27 cellular contexts compared by ENCODE assay signal in genomic region chr2:232600053-232600773, GRCh38. TPM values are rescaled to one million over a fixed set of nuclear protein-coding genes. Genes with fewer than 3 reads are reported as not detected.
DNase-seq lines count a peak whose midpoint lies in the region; ATAC-seq, FAIRE-seq and TF ChIP-seq lines count a peak whose summit lies in the region.
"Had no signal": no experiment of that assay in that cellular context is flagged by ENCODE, and none has a peak within 500 bp of the region (broad histone marks: within the 10 kb centered on the region; RNA-seq: fewer than 3 reads in every experiment).

No MANE protein-coding gene starts in this region.

- H3K9me3 Mint-ChIP-seq in neural crest cell, result no peaks in the 10 kb centered on the region
- H3K9me3 Mint-ChIP-seq: CD4-positive, alpha-beta T cell had no signal

- H4K20me1 ChIP-seq in H1 (replicated peaks in 1 of 2; ENCODE audit: control insufficient read depth in 1 of 2, insufficient read depth in 2 of 2, low read length in 2 of 2), result no peaks in the 10 kb centered on the region
- H4K20me1 ChIP-seq: BLaER1 had no signal

- intact Hi-C loops in right cardiac atrium (cut with DNase I), result loop anchor here in 2 of 4 donors (10.0 kb wide), 1 partner anchor 65 kb away; no protein-coding TSS in a partner anchor

- H3K4me1 ChIP-seq in right cardiac atrium (ENCODE audit: control insufficient read depth, insufficient read depth, low read length) (no peaks in the 10 kb centered on the region), right atrium auricular region (no peaks in the 10 kb centered on the region), H1 (replicated peaks in 1 of 4; ENCODE audit: control insufficient read depth in 3 of 4, insufficient read depth in 4 of 4, low read length in 3 of 4) (0 out of 7 replicates have a peak, but pooled peaks cover 0 to 2% (median 0%) of the 10 kb centered on the region in 4 experiments)
- H3K4me1 ChIP-seq: Caco-2, SJSA1 had no signal

- H3K4me1 Mint-ChIP-seq in neural crest cell, result no peaks in the 10 kb centered on the region

- no peak overlapping the region for H3K23ac ChIP-seq in H1 (ENCODE audit: insufficient read length)

- H3K9ac ChIP-seq in H1 (replicated peaks in 1 of 4; ENCODE audit: extremely low read depth in 1 of 4, low read depth in 3 of 4, low read length in 3 of 4), result no peak overlapping the region
- H3K9ac ChIP-seq: BLaER1, GM23248 had no signal

- H3K27me3 ChIP-seq in right cardiac atrium (ENCODE audit: control insufficient read depth, insufficient read depth) (no peaks in the 10 kb centered on the region), right atrium auricular region (no peaks in the 10 kb centered on the region), H1 (replicated peaks in 1 of 4; ENCODE audit: control insufficient read depth in 3 of 4, extremely low read depth in 1 of 4, insufficient read depth in 3 of 4, low read length in 3 of 4) (no peaks in the 10 kb centered on the region; a peak in 1 of 7 replicates)
- H3K27me3 ChIP-seq: BLaER1, SJSA1 had no signal

- TF ChIP-seq RAD21 in H1 (IDR thresholded peaks at IDR 0.05 in 1 of 2, conservative IDR thresholded peaks at IDR 0.05 in 1 of 2; ENCODE audit: low read depth in 2 of 2, low read length in 2 of 2), result no peak

- no peak overlapping the region for H2BK12ac ChIP-seq in H1 (ENCODE audit: low read depth, low read length)

- H2BK120ac ChIP-seq in H1 (replicated peaks; ENCODE audit: low read depth, low read length), result no peak overlapping the region

- TF ChIP-seq EP300 in H1 (IDR thresholded peaks at IDR 0.05; ENCODE audit: borderline replicate concordance in 1 of 2, low read depth in 2 of 2, low read length in 2 of 2), result no peak

- H2BK20ac ChIP-seq in H1 (ENCODE audit: low read length), result no peak overlapping the region

- no peak overlapping the region for H4K5ac ChIP-seq in H1 (ENCODE audit: insufficient read length, low read depth, low read length)

- H3K27ac Mint-ChIP-seq in neural crest cell (ENCODE audit: unreplicated experiment), result peak overlapping the region; percentile 24
- H3K27ac Mint-ChIP-seq: CD4-positive, alpha-beta T cell had no signal

- WGBS in right cardiac atrium, result 81% methylated on average over 17 of the region's 17 CpGs
- WGBS in H1 (ENCODE audit: extremely low coverage in 1 of 2, insufficient coverage in 1 of 2, insufficient read length in 1 of 2, insufficient replicate concordance in 2 of 2, low coverage in 1 of 2, low lambda C conversion rate in 2 of 2, missing lambda C conversion rate in 1 of 2), 2 experiments, result 89% methylated on average over 17 of the region's 17 CpGs; no CpG with 5 or more reads in 1 of the 2 experiments

- H3K79me1 ChIP-seq in H1 (ENCODE audit: low read depth, low read length), result no peaks in the 10 kb centered on the region

- no peak overlapping the region for H3K18ac ChIP-seq in H1 (ENCODE audit: extremely low read depth, low read length)

- no peak overlapping the region for H3K4me3 Mint-ChIP-seq in neural crest cell
- H3K4me3 Mint-ChIP-seq: CD4-positive, alpha-beta T cell had no signal

- H3K56ac ChIP-seq in H1 (replicated peaks; ENCODE audit: insufficient read length, low read depth, low read length), result no peak overlapping the region

- POLR2A ChIA-PET in H1 (lab: Charles Lee; ENCODE audit: partially characterized antibody), result interaction anchor here (1.1 to 1.4 kb wide), 2 partner anchors 10 to 49 kb away, joined by 4 to 8 read pairs; partner anchors contain the start of gene EIF4E2

- no peaks in the 10 kb centered on the region for H3K36me3 Mint-ChIP-seq in neural crest cell (ENCODE audit: low read depth)

- H4K91ac ChIP-seq in H1 (replicated peaks; ENCODE audit: insufficient read length, low read length), result no peak overlapping the region

- H2AFZ ChIP-seq in H1 (ENCODE audit: low read length), result no peak overlapping the region
- H2AFZ ChIP-seq: GM23248 had no signal

- no peak overlapping the region for H3K4ac ChIP-seq in H1 (replicated peaks; ENCODE audit: insufficient read length, low read depth, low read length)

- no peaks in the 10 kb centered on the region for H3K36me3 ChIP-seq in right atrium auricular region
- no peaks in the 10 kb centered on the region for H3K36me3 ChIP-seq in H1 (ENCODE audit: control insufficient read depth in 2 of 4, insufficient read depth in 4 of 4, low read length in 3 of 4)
- H3K36me3 ChIP-seq: BLaER1, SJSA1 had no signal

- H2BK5ac ChIP-seq in H1 (ENCODE audit: low read depth, low read length), result no peak overlapping the region

- H3K23me2 ChIP-seq in H1 (ENCODE audit: low read depth, low read length), result no peaks in the 10 kb centered on the region

- CTCF ChIA-PET in H1 (lab: Charles Lee; ENCODE audit: partially characterized antibody), result interaction anchor here (0.5 to 1.1 kb wide), 3 partner anchors 11 to 1042 kb away, joined by 3 to 6 read pairs (median 3); no protein-coding TSS in a partner anchor

- H4K8ac ChIP-seq in H1 (ENCODE audit: extremely low read depth, insufficient read depth, low read length), result peak overlapping the region; percentile 16; the same call in 1 of the 2 replicates

- peaks cover 8% of the 10 kb centered on the region for H3K27me3 Mint-ChIP-seq in neural crest cell (ENCODE audit: low read depth)
- H3K27me3 Mint-ChIP-seq: CD4-positive, alpha-beta T cell had no signal

- H3K4me3 ChIP-seq in right cardiac atrium (ENCODE audit: low read length) (no peak overlapping the region), right atrium auricular region (no peak overlapping the region), H1 (ENCODE audit: extremely low read depth in 1 of 4, insufficient read depth in 2 of 4, low read depth in 3 of 4, low read length in 4 of 4) (no peak overlapping the region)
- H3K4me3 ChIP-seq: BLaER1, GM23248, SJSA1 had no signal

- peak; percentile 12 for ATAC-seq in right cardiac atrium
- ATAC-seq in HG03521 (IDR thresholded peaks at IDR 0.05; ENCODE audit: unreplicated experiment), result no peak
- ATAC-seq: HCT116 had no signal

- DNase-seq in right cardiac atrium (peak in 1 of 3 donors; percentile 52), right atrium auricular region (ENCODE audit: low spot score) (no peak), H1 (ENCODE audit: low read depth in 1 of 2, low spot score in 2 of 2) (no peak), neural crest cell (ENCODE audit: low read depth, low spot score) (no peak), DMS 273 treated with DMSO at 0.1 percent for 48 hours (lab: John Stamatoyannopoulos, UW) (no peak)
- no peak for DNase-seq in stimulated activated CD4-positive, alpha-beta T cell treated with anti-CD3 and anti-CD28 coated beads, Interleukin-12 subunit alpha, Interleukin-12 subunit beta, amount 100 ng/mL, for 4 hours
- no peak for DNase-seq in stimulated activated CD4-positive, alpha-beta T cell treated with anti-CD3 and anti-CD28 coated beads, Interleukin-4, amount 100 ng/mL, for 24 hours
- DNase-seq: ACHN; Caco-2; CD4-positive, alpha-beta T cell; EL; GM23248; KG1; NCI-H1092; NCI-H1436; NCI-H1930; NCI-H226; NCI-H510A treated with DMSO at 0.1 percent for 48 hours; NCI-H748 treated with DMSO at 0.1 percent for 48 hours; OCI-M1 had no signal

- H2BK15ac ChIP-seq in H1 (ENCODE audit: low read length), result no peak overlapping the region; the same call in 1 of the 2 replicates

- TF ChIP-seq POLR2A in H1 (IDR thresholded peaks at IDR 0.05; ENCODE audit: control extremely low read depth in 1 of 2, low read depth in 2 of 2, low read length in 2 of 2), result no peak

- H3K27ac ChIP-seq in right cardiac atrium (ENCODE audit: low read length), result no peak overlapping the region
- no peak overlapping the region for H3K27ac ChIP-seq in right atrium auricular region
- no peak overlapping the region for H3K27ac ChIP-seq in H1 (ENCODE audit: low read depth, low read length)
- H3K27ac ChIP-seq: 22Rv1, BLaER1, GM23248, SJSA1 had no signal

- no peak for TF ChIP-seq CTCF in right atrium auricular region (IDR thresholded peaks at IDR 0.05)
- TF ChIP-seq CTCF in H1 (IDR thresholded peaks at IDR 0.05; ENCODE audit: control extremely low read depth in 1 of 3, insufficient read depth in 1 of 3, low read depth in 1 of 3, low read length in 3 of 3), result no peak
- no peak for TF ChIP-seq CTCF in neural crest cell (conservative IDR thresholded peaks at IDR 0.05)

- no peaks in the 10 kb centered on the region for H3K79me2 ChIP-seq in H1 (ENCODE audit: control insufficient read depth in 1 of 2, insufficient read depth in 2 of 2, low read length in 2 of 2)

- no peak overlapping the region for H3K4me2 ChIP-seq in H1 (ENCODE audit: insufficient read depth in 1 of 2, low read depth in 2 of 2, low read length in 2 of 2)
- H3K4me2 ChIP-seq: BLaER1 had no signal

- H2AK5ac ChIP-seq in H1 (ENCODE audit: low read depth, low read length), result no peak overlapping the region

- no peak overlapping the region for H3K14ac ChIP-seq in H1 (ENCODE audit: insufficient read length)

- H3K9me3 ChIP-seq in right cardiac atrium (ENCODE audit: control insufficient read depth, low read length) (no peaks in the 10 kb centered on the region), right atrium auricular region (no peaks in the 10 kb centered on the region), H1 (ENCODE audit: insufficient read depth in 2 of 2, low read depth in 1 of 2, low read length in 1 of 2) (no peaks in the 10 kb centered on the region)
- H3K9me3 ChIP-seq: BLaER1, Caco-2, SJSA1 had no signal

- no peak for FAIRE-seq in H1 (lab: Jason Lieb, UNC)
- FAIRE-seq: HTR-8/SVneo, RCC 7860 had no signal

RNA-seq across cellular contexts. Expression of gene EFHD1, which starts 33.2 kb away (rescaled TPM):
- total RNA-seq in right cardiac atrium (10 to 100 TPM in 2 of 4 donors, 1 to 10 TPM in 2; 6.4 to 14.4 (median 9.6) TPM), right atrium auricular region (10 to 100 TPM; 11.4 to 11.5 TPM), neural crest cell (4.1 and 4.7 TPM in 2 replicates)
- polyA plus RNA-seq in right cardiac atrium (14.7 TPM), H1 (2011; rRNA removed) (4.5 and 5.3 TPM in 2 replicates)
- 1.5 and 3.4 TPM in 2 replicates for total RNA-seq in H1 (2021; fragmentation: NEBNext Ultra II Directional; extraction: Animal tissue kit (Norgen Biotek cat#: 25700))
- polyA plus RNA-seq in H1 (2011; cell fraction: cytosol; rRNA removed), result 3.3 TPM
- polyA plus RNA-seq in H1 (2011; cell fraction: nucleus; rRNA removed), result 1.8 TPM
- polyA plus RNA-seq in H1 (2012, experiment 1 of 2), result 4.0 to 6.7 TPM (median 5.9 TPM) in 4 replicates
- 5.3 TPM for polyA plus RNA-seq in H1 (2012, experiment 2 of 2)
- polyA plus RNA-seq in H1 (2013, experiment 1 of 2), result 4.1 TPM
- polyA plus RNA-seq in H1 (2013, experiment 2 of 2), result 3.6 TPM
- 2.0 and 3.5 TPM in 2 replicates for polyA minus RNA-seq in H1 (2011; rRNA and poly(A)+ RNA removed)
- 1.9 TPM for polyA minus RNA-seq in H1 (2011; cell fraction: cytosol; rRNA and poly(A)+ RNA removed)
- polyA minus RNA-seq in H1 (2011; cell fraction: nucleus; rRNA and poly(A)+ RNA removed), result 0.70 TPM
- total RNA-seq: CD4-positive, alpha-beta T cell; GM23248 had no signal
- polyA plus RNA-seq: GM23248 had no signal

RNA-seq across cellular contexts. Expression of gene EIF4E2, which starts 49.7 kb away (rescaled TPM):
- total RNA-seq in right cardiac atrium (10 to 100 TPM; 32.1 to 49.4 (median 45.9) TPM), right atrium auricular region (10 to 100 TPM; 23.3 to 23.4 TPM), neural crest cell (85.7 and 89.0 TPM in 2 replicates)
- polyA plus RNA-seq in right cardiac atrium (32.3 TPM), H1 (2011; rRNA removed) (38.0 and 39.4 TPM in 2 replicates)
- 114 and 116 TPM in 2 replicates for total RNA-seq in H1 (2021; fragmentation: NEBNext Ultra II Directional; extraction: Animal tissue kit (Norgen Biotek cat#: 25700))
- 53.4 TPM for polyA plus RNA-seq in H1 (2011; cell fraction: cytosol; rRNA removed)
- polyA plus RNA-seq in H1 (2011; cell fraction: nucleus; rRNA removed), result 49.3 TPM
- polyA plus RNA-seq in H1 (2012, experiment 1 of 2), result 113 to 126 TPM (median 115 TPM) in 4 replicates
- polyA plus RNA-seq in H1 (2012, experiment 2 of 2), result 73.3 TPM
- polyA plus RNA-seq in H1 (2013, experiment 1 of 2), result 56.9 TPM
- 59.0 TPM for polyA plus RNA-seq in H1 (2013, experiment 2 of 2)
- polyA minus RNA-seq in H1 (2011; rRNA and poly(A)+ RNA removed), result 40.4 and 45.9 TPM in 2 replicates
- polyA minus RNA-seq in H1 (2011; cell fraction: cytosol; rRNA and poly(A)+ RNA removed), result 27.6 TPM
- polyA minus RNA-seq in H1 (2011; cell fraction: nucleus; rRNA and poly(A)+ RNA removed), result 36.0 TPM

RNA-seq across cellular contexts. Expression of gene TIGD1, which starts 49.9 kb away (rescaled TPM):
- 1 to 10 TPM; 2.6 to 3.3 (median 3.2) TPM for total RNA-seq in right cardiac atrium
- 1.9 TPM for polyA plus RNA-seq in right cardiac atrium
- total RNA-seq in right atrium auricular region, result 1 to 10 TPM; 1.7 to 2.0 TPM
- 7.9 and 8.3 TPM in 2 replicates for total RNA-seq in H1 (2021; fragmentation: NEBNext Ultra II Directional; extraction: Animal tissue kit (Norgen Biotek cat#: 25700))
- polyA plus RNA-seq in H1 (2011; rRNA removed), result 4.2 and 4.7 TPM in 2 replicates
- 6.3 TPM for polyA plus RNA-seq in H1 (2011; cell fraction: cytosol; rRNA removed)
- 7.5 TPM for polyA plus RNA-seq in H1 (2011; cell fraction: nucleus; rRNA removed)
- polyA plus RNA-seq in H1 (2012, experiment 1 of 2), result 4.8 to 7.0 TPM (median 5.5 TPM) in 4 replicates
- 1.2 TPM for polyA plus RNA-seq in H1 (2012, experiment 2 of 2)
- polyA plus RNA-seq in H1 (2013, experiment 1 of 2), result 8.7 TPM
- 7.2 TPM for polyA plus RNA-seq in H1 (2013, experiment 2 of 2)
- polyA minus RNA-seq in H1 (2011; rRNA and poly(A)+ RNA removed), result 5.9 and 6.4 TPM in 2 replicates
- 4.4 TPM for polyA minus RNA-seq in H1 (2011; cell fraction: cytosol; rRNA and poly(A)+ RNA removed)
- polyA minus RNA-seq in H1 (2011; cell fraction: nucleus; rRNA and poly(A)+ RNA removed), result 25.9 TPM
- total RNA-seq in neural crest cell, result 11.8 and 12.8 TPM in 2 replicates
